In the genomic region with DNA sequence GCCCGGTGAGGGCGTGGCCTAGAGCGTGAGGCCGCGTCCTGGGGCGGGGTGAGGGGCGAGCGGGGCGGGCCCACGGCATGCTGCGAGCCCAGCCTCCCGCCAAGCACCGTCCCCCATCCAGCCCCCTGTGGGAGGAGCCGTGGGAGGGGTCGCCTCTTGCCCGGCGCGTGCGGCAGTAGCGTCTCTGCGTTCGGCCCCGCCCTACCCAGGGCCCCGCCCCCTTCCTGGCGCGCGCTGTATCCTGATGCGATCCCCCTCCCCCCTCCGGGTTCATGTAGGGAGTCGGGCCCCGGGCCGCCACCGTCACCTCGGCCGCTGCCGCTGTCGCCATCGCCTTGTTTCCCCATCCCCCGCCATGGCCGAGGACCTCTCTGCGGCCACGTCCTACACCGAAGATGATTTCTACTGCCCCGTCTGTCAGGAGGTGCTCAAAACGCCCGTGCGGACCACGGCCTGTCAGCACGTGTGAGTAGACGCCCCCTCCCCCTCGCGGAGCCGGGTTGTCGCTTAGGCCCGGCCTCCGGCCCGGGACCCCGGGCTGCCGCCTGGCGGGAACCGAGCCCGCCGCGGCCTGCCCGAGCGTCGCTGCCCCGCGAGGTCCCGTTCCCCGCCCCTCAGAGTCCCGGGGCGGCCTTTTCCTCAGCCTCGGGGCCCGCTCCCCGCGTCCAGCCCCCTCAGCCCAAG, we compare ENCODE assay signal across 8 cellular contexts. TPM values are rescaled to one million over a fixed set of nuclear protein-coding genes. Genes with fewer than 3 reads are reported as not detected.
DNase-seq lines count a peak whose midpoint lies in the region; ATAC-seq, FAIRE-seq and TF ChIP-seq lines count a peak whose summit lies in the region.

No MANE protein-coding gene starts in this region.

- H3K36me3 ChIP-seq in adrenal gland (replicated peaks in 1 of 2) (no peaks in the 10 kb centered on the region), upper lobe of right lung (peaks cover 6% of the 10 kb centered on the region)

- TF ChIP-seq POLR2A in GM12892 (IDR thresholded peaks at IDR 0.05; ENCODE audit: low read depth, low read length) (peak; percentile 89), adrenal gland (IDR thresholded peaks at IDR 0.05) (peak; percentile 62 to 77)

- WGBS in adrenal gland, 4 donors, result 0 to 1% (median 0%) methylated on average over 18 to 77 of the region's 77 CpGs

- FAIRE-seq in GM12892 (lab: Jason Lieb, UNC), result peak; percentile 99

- H3K27me3 ChIP-seq in adrenal gland (no peaks in the 10 kb centered on the region), upper lobe of right lung (no peaks in the 10 kb centered on the region)

- H3K4me1 ChIP-seq in adrenal gland (replicated peaks in 1 of 2), result peaks cover 23 to 27% of the 10 kb centered on the region in 2 donors
- peaks cover 12% of the 10 kb centered on the region for H3K4me1 ChIP-seq in upper lobe of right lung

- intact Hi-C loops in adrenal gland (cut with DNase I), result loop anchor here in 1 of 2 donors (5.0 kb wide), 2 partner anchors 75 to 165 kb away; a partner anchor contains a TSS
- intact Hi-C loops in left cardiac atrium (cut with DNase I), result no loop called here
- intact Hi-C loops in posterior vena cava (cut with DNase I), result loop anchor here in 1 of 2 donors (5.0 kb wide), 1 partner anchor 260 kb away; no protein-coding TSS in a partner anchor
- intact Hi-C loops in upper lobe of right lung (cut with DNase I), result no loop called here

- peak in 1 of 6 experiments; percentile 10 for TF ChIP-seq CTCF in adrenal gland (IDR thresholded peaks at IDR 0.05)
- peak; percentile 8 for TF ChIP-seq CTCF in upper lobe of right lung (IDR thresholded peaks at IDR 0.05)

- DNase-seq in GM12892 (ENCODE audit: insufficient read length) (peak; percentile 89), NCI-H1436 (lab: John Stamatoyannopoulos, UW) (peak; percentile 98), SW480 (ENCODE audit: low spot score) (peak; percentile 88), adrenal gland (peak; percentile 99 to 100 (median 99)), left cardiac atrium (peak; percentile 99), posterior vena cava (ENCODE audit: low spot score) (peak; percentile 100), upper lobe of right lung (peak; percentile 100)

- H3K27ac ChIP-seq in adrenal gland (peak overlapping the region; percentile 95 to 100 (median 99)), upper lobe of right lung (peak overlapping the region; percentile 100)

- peak overlapping the region; percentile 52 to 93 (median 76) for H3K4me3 ChIP-seq in adrenal gland
- peak overlapping the region; percentile 89 for H3K4me3 ChIP-seq in upper lobe of right lung

- H3K9me3 ChIP-seq in adrenal gland (replicated peaks in 1 of 3), result no peaks in the 10 kb centered on the region
- no peaks in the 10 kb centered on the region for H3K9me3 ChIP-seq in upper lobe of right lung

- ATAC-seq in HG02840 (IDR thresholded peaks at IDR 0.05; ENCODE audit: low FRiP score, unreplicated experiment) (peak; percentile 83), left cardiac atrium (peak; percentile 97 to 99), upper lobe of right lung (peak; percentile 98)

RNA-seq across cellular contexts. Expression of a gene that starts 0.9 kb away (rescaled TPM):
- polyA plus RNA-seq in GM12892 (2012; ENCODE audit: missing spikeins), result 28.5 TPM
- 10 to 100 TPM in 7 of 8 donors, 1 to 10 TPM in 1; 5.8 to 41.6 (median 16.4) TPM for total RNA-seq in adrenal gland
- 10 to 100 TPM in 1 of 3 donors, 1 to 10 TPM in 2; 5.2 to 10.0 (median 6.9) TPM for polyA plus RNA-seq in adrenal gland
- total RNA-seq in left cardiac atrium, result 10 to 100 TPM; 12.4 to 17.2 TPM
- 10 to 100 TPM; 14.9 to 23.7 TPM for total RNA-seq in posterior vena cava
- total RNA-seq in upper lobe of right lung, result 25.8 TPM

Comparison
In these comparisons a context has a peak if more than half of its experiments do, and no peak if none do; other contexts are left out.
1. Peak in every context shown above with its lines: DNase-seq, ATAC-seq, H3K4me3 ChIP-seq and H3K27ac ChIP-seq.